In the genomic region with DNA sequence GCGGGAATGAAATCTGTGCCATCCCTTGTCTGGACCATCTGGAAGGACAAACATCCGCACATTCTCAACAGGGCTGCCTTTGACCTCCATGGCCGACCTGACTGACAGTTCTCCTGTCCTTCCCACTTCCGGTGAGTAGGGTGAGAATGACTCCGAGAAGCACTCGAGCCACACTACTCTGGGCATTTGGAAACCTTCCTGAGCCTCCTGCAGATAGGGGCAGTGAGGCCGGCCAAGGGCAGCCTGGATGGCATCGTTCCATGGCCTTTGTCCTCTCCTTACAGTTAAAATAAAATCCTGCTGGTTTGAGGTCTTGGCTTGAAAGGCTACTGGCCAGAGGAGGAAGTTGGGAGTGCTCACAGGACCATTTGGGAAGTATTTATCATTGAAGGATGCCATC, we compare ENCODE assay signal across 1 cellular context.
TF ChIP-seq lines count a peak whose summit lies in the region.

No MANE protein-coding gene starts in this region.

TF ChIP-seq in HepG2, 621 proteins besides CTCF, POLR2A, EP300 and RAD21 (continued from another document):
- TF ChIP-seq, protein P1, sequence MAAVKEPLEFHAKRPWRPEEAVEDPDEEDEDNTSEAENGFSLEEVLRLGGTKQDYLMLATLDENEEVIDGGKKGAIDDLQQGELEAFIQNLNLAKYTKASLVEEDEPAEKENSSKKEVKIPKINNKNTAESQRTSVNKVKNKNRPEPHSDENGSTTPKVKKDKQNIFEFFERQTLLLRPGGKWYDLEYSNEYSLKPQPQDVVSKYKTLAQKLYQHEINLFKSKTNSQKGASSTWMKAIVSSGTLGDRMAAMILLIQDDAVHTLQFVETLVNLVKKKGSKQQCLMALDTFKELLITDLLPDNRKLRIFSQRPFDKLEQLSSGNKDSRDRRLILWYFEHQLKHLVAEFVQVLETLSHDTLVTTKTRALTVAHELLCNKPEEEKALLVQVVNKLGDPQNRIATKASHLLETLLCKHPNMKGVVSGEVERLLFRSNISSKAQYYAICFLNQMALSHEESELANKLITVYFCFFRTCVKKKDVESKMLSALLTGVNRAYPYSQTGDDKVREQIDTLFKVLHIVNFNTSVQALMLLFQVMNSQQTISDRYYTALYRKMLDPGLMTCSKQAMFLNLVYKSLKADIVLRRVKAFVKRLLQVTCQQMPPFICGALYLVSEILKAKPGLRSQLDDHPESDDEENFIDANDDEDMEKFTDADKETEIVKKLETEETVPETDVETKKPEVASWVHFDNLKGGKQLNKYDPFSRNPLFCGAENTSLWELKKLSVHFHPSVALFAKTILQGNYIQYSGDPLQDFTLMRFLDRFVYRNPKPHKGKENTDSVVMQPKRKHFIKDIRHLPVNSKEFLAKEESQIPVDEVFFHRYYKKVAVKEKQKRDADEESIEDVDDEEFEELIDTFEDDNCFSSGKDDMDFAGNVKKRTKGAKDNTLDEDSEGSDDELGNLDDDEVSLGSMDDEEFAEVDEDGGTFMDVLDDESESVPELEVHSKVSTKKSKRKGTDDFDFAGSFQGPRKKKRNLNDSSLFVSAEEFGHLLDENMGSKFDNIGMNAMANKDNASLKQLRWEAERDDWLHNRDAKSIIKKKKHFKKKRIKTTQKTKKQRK (IDR thresholded peaks at IDR 0.05; ENCODE audit: low read length), result no peak
- TF ChIP-seq ZNF703 (CRISPR knock-in tag; IDR thresholded peaks at IDR 0.05; ENCODE audit: borderline replicate concordance) (no peak), ZFP1 (CRISPR knock-in tag; IDR thresholded peaks at IDR 0.05) (no peak), FOXJ3 (CRISPR knock-in tag; IDR thresholded peaks at IDR 0.05; ENCODE audit: borderline replicate concordance) (no peak), ZFP36L1 (CRISPR knock-in tag; IDR thresholded peaks at IDR 0.05) (no peak), ATF7-NPFF (CRISPR knock-in tag; IDR thresholded peaks at IDR 0.05; ENCODE audit: low read depth) (no peak), HOXA5 (CRISPR knock-in tag; IDR thresholded peaks at IDR 0.05) (no peak), ZNF772 (CRISPR knock-in tag; IDR thresholded peaks at IDR 0.05) (no peak), MIER2 (CRISPR knock-in tag; IDR thresholded peaks at IDR 0.05) (no peak), KLF6 (CRISPR knock-in tag; IDR thresholded peaks at IDR 0.05) (no peak), ZNF607 (CRISPR knock-in tag; IDR thresholded peaks at IDR 0.05; ENCODE audit: borderline replicate concordance) (no peak), STAT5B (CRISPR knock-in tag; IDR thresholded peaks at IDR 0.05) (no peak), NR2C2 (CRISPR knock-in tag; IDR thresholded peaks at IDR 0.05; ENCODE audit: borderline replicate concordance) (no peak)
- TF ChIP-seq, protein P2, sequence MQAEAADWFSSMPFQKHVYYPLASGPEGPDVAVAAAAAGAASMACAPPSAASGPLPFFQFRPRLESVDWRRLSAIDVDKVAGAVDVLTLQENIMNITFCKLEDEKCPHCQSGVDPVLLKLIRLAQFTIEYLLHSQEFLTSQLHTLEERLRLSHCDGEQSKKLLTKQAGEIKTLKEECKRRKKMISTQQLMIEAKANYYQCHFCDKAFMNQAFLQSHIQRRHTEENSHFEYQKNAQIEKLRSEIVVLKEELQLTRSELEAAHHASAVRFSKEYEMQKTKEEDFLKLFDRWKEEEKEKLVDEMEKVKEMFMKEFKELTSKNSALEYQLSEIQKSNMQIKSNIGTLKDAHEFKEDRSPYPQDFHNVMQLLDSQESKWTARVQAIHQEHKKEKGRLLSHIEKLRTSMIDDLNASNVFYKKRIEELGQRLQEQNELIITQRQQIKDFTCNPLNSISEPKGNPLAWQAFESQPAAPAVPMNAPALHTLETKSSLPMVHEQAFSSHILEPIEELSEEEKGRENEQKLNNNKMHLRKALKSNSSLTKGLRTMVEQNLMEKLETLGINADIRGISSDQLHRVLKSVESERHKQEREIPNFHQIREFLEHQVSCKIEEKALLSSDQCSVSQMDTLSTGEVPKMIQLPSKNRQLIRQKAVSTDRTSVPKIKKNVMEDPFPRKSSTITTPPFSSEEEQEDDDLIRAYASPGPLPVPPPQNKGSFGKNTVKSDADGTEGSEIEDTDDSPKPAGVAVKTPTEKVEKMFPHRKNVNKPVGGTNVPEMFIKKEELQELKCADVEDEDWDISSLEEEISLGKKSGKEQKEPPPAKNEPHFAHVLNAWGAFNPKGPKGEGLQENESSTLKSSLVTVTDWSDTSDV (CRISPR knock-in tag; IDR thresholded peaks at IDR 0.05), result no peak
- TF ChIP-seq, protein P3, sequence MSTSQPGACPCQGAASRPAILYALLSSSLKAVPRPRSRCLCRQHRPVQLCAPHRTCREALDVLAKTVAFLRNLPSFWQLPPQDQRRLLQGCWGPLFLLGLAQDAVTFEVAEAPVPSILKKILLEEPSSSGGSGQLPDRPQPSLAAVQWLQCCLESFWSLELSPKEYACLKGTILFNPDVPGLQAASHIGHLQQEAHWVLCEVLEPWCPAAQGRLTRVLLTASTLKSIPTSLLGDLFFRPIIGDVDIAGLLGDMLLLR (CRISPR knock-in tag; IDR thresholded peaks at IDR 0.05), result no peak
